ENCODE assay signal across 1 cellular context in genomic region chr6:27809939-27810767, GRCh38.
TF ChIP-seq lines count a peak whose summit lies in the region.

No MANE protein-coding gene starts in this region.

TF ChIP-seq in K562, 482 proteins besides CTCF, POLR2A, EP300 and RAD21 (continued from another document and continues in another):
- TF ChIP-seq ZNF507 (tag; conservative IDR thresholded peaks at IDR 0.05) (no peak), SPI1 (IDR thresholded peaks at IDR 0.05; ENCODE audit: borderline replicate concordance, low read depth, low read length) (no peak), ZHX1 (conservative IDR thresholded peaks at IDR 0.05; ENCODE audit: low read length) (no peak), IRF9 (tag; IDR thresholded peaks at IDR 0.05) (no peak), RBM39 (optimal IDR thresholded peaks at IDR 0.05; ENCODE audit: low read depth, low read length) (peak; percentile 76), KDM4B (IDR thresholded peaks at IDR 0.05; ENCODE audit: borderline replicate concordance in 2 of 2, low read depth in 1 of 2) (peak in 1 of 2 experiments; percentile 55; a peak in 1 of 4 replicates), ZBTB8A (IDR thresholded peaks at IDR 0.05; ENCODE audit: partially characterized antibody) (no peak), ARNT (IDR thresholded peaks at IDR 0.05) (no peak), EZH2 (IDR thresholded peaks at IDR 0.05; ENCODE audit: borderline replicate concordance, low read depth, low read length) (no peak), ZNF280A (IDR thresholded peaks at IDR 0.05; ENCODE audit: low read depth, partially characterized antibody) (no peak), SNRNP70 (optimal IDR thresholded peaks at IDR 0.05; ENCODE audit: low read depth, low read length) (no peak), ZNF518B (CRISPR knock-in tag; IDR thresholded peaks at IDR 0.05) (no peak), ZNF232 (CRISPR knock-in tag; IDR thresholded peaks at IDR 0.05) (peak; percentile 79), RBM34 (IDR thresholded peaks at IDR 0.05; ENCODE audit: borderline replicate concordance, insufficient read depth, low read length) (no peak), TOE1 (IDR thresholded peaks at IDR 0.05; ENCODE audit: borderline replicate concordance) (peak; percentile 80), TOE1 (CRISPR knock-in tag; IDR thresholded peaks at IDR 0.05; ENCODE audit: borderline replicate concordance, low read depth) (peak; percentile 96), IFI16 (CRISPR knock-in tag; IDR thresholded peaks at IDR 0.05) (no peak), ZNF696 (CRISPR knock-in tag; conservative IDR thresholded peaks at IDR 0.05) (no peak), CBX2 (IDR thresholded peaks at IDR 0.05; ENCODE audit: insufficient read depth, low read length, poor library complexity, severe bottlenecking) (no peak), ZNF449 (CRISPR knock-in tag; IDR thresholded peaks at IDR 0.05) (no peak), SETDB1 (IDR thresholded peaks at IDR 0.05; ENCODE audit: low read length) (peak; percentile 76), ZKSCAN8 (CRISPR knock-in tag; IDR thresholded peaks at IDR 0.05) (no peak), RNF219 (CRISPR knock-in tag; IDR thresholded peaks at IDR 0.05) (no peak), ATF2 (CRISPR knock-in tag; IDR thresholded peaks at IDR 0.05) (no peak), ZNF384 (IDR thresholded peaks at IDR 0.05; ENCODE audit: low read depth, low read length) (peak; percentile 6), TFE3 (CRISPR knock-in tag; IDR thresholded peaks at IDR 0.05) (no peak), SMARCC2 (IDR thresholded peaks at IDR 0.05; ENCODE audit: low read depth) (no peak), PTBP1 (IDR thresholded peaks at IDR 0.05; ENCODE audit: low read depth, low read length) (peak; percentile 89; the same call in 1 of the 2 replicates), RBM22 (IDR thresholded peaks at IDR 0.05; ENCODE audit: low read depth, low read length, poor library complexity, severe bottlenecking) (peak; percentile 99), CHD1 (IDR thresholded peaks at IDR 0.05; ENCODE audit: low read length) (peak; percentile 100), MCM3 (IDR thresholded peaks at IDR 0.05) (no peak), NFRKB (IDR thresholded peaks at IDR 0.05; ENCODE audit: low read depth) (peak; percentile 84), ZNF830 (CRISPR knock-in tag; IDR thresholded peaks at IDR 0.05) (peak; percentile 72; the same call in 1 of the 2 replicates), HINFP (tag; conservative IDR thresholded peaks at IDR 0.05; ENCODE audit: low read depth) (no peak), RBM15 (IDR thresholded peaks at IDR 0.05; ENCODE audit: insufficient read depth, low read length) (no peak; the same call in 1 of the 2 replicates), ILK (tag; IDR thresholded peaks at IDR 0.05; ENCODE audit: borderline replicate concordance, low read depth) (no peak), ZFPM2 (CRISPR knock-in tag; IDR thresholded peaks at IDR 0.05) (peak; percentile 83; the same call in 1 of the 2 replicates), CEBPG (CRISPR knock-in tag; IDR thresholded peaks at IDR 0.05) (peak; percentile 38; the same call in 1 of the 2 replicates), CEBPG (tag; conservative IDR thresholded peaks at IDR 0.05 in 1 of 2, IDR thresholded peaks at IDR 0.05 in 1 of 2) (0 out of 4 replicates have a peak, but pooled peaks of 1 of the 2 experiments have one; percentile 19), ZNF740 (CRISPR knock-in tag; IDR thresholded peaks at IDR 0.05) (no peak; the same call in 1 of the 2 replicates), ZNF740 (tag; IDR thresholded peaks at IDR 0.05) (no peak), NCOA2 (IDR thresholded peaks at IDR 0.05; ENCODE audit: partially characterized antibody in 2 of 2) (no peak), ZC3H4 (CRISPR knock-in tag; IDR thresholded peaks at IDR 0.05; ENCODE audit: borderline replicate concordance) (peak; percentile 95; the same call in 1 of the 2 replicates), ZNF354B (CRISPR knock-in tag; IDR thresholded peaks at IDR 0.05) (no peak), KAT2B (IDR thresholded peaks at IDR 0.05; ENCODE audit: low read depth, low read length) (no peak), HMG20A (CRISPR knock-in tag; conservative IDR thresholded peaks at IDR 0.05) (no peak)
